ENCODE assay signal across 8 cellular contexts in the genomic region with DNA sequence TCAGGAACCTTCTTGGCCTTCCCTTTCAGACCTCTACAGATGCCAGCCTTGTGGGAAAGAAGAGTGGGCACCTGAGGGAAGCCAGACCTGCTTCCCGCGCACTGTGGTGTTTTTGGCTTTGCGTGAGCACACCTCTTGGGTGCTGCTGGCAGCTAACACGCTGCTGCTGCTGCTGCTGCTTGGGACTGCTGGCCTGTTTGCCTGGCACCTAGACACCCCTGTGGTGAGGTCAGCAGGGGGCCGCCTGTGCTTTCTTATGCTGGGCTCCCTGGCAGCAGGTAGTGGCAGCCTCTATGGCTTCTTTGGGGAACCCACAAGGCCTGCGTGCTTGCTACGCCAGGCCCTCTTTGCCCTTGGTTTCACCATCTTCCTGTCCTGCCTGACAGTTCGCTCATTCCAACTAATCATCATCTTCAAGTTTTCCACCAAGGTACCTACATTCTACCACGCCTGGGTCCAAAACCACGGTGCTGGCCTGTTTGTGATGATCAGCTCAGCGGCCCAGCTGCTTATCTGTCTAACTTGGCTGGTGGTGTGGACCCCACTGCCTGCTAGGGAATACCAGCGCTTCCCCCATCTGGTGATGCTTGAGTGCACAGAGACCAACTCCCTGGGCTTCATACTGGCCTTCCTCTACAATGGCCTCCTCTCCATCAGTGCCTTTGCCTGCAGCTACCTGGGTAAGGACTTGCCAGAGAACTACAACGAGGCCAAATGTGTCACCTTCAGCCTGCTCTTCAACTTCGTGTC. TPM values are rescaled to one million over a fixed set of nuclear protein-coding genes. Genes with fewer than 3 reads are reported as not detected.
A peak's percentile ranks its signal among the peaks of the same experiment; 100 is the strongest.
DNase-seq lines count a peak whose midpoint lies in the region; ATAC-seq and TF ChIP-seq lines count a peak whose summit lies in the region.

No MANE protein-coding gene starts in this region.

- peaks cover 31% of the 10 kb centered on the region for H3K4me1 Mint-ChIP-seq in activated naive CD8-positive, alpha-beta T cell treated with anti-CD3 and anti-CD28 coated beads, Interleukin-2, amount 50 U/mL, for 24 hours

- peak overlapping the region; percentile 89 for H3K4me3 Mint-ChIP-seq in activated naive CD8-positive, alpha-beta T cell treated with anti-CD3 and anti-CD28 coated beads, Interleukin-2, amount 50 U/mL, for 24 hours

- in situ Hi-C loops in HAP-1 (cut with MboI; ENCODE audit: low sequenced_read_pairs), result no loop called here

- H3K9me3 Mint-ChIP-seq in activated naive CD8-positive, alpha-beta T cell treated with anti-CD3 and anti-CD28 coated beads, Interleukin-2, amount 50 U/mL, for 24 hours, result no peaks in the 10 kb centered on the region

- peaks cover 26% of the 10 kb centered on the region for H3K79me2 ChIP-seq in SK-N-SH (ENCODE audit: insufficient read depth)

- H3K9me3 ChIP-seq in SK-N-SH, result no peaks in the 10 kb centered on the region
- no peaks in the 10 kb centered on the region for H3K9me3 ChIP-seq in left lung
- H3K9me3 ChIP-seq in stomach smooth muscle (ENCODE audit: control insufficient read depth in 2 of 2, low read length in 2 of 2), result no peaks in the 10 kb centered on the region
- H3K9me3 ChIP-seq in HAP-1, result no peaks in the 10 kb centered on the region

- no peaks in the 10 kb centered on the region for H3F3A ChIP-seq in SK-N-SH (replicated peaks; ENCODE audit: insufficient read depth)

- H3K36me3 Mint-ChIP-seq in activated naive CD8-positive, alpha-beta T cell treated with anti-CD3 and anti-CD28 coated beads, Interleukin-2, amount 50 U/mL, for 24 hours (ENCODE audit: low read depth), result peaks cover 6% of the 10 kb centered on the region

- TF ChIP-seq EP300 in SK-N-SH (IDR thresholded peaks at IDR 0.05; ENCODE audit: borderline replicate concordance in 1 of 2, low read depth in 1 of 2, low read length in 1 of 2), result no peak

- no peaks in the 10 kb centered on the region for H3K9me2 ChIP-seq in SK-N-SH

- H3K27me3 ChIP-seq in SK-N-SH (ENCODE audit: insufficient read depth) (no peaks in the 10 kb centered on the region), left lung (no peaks in the 10 kb centered on the region), stomach smooth muscle (ENCODE audit: control insufficient read depth in 1 of 2, insufficient read depth in 2 of 2, low read length in 2 of 2) (no peaks in the 10 kb centered on the region), HAP-1 (ENCODE audit: low read depth) (no peaks in the 10 kb centered on the region)

- DNase-seq in SK-N-SH, result peak; percentile 43
- DNase-seq in activated naive CD8-positive, alpha-beta T cell treated with anti-CD3 and anti-CD28 coated beads, Interleukin-2, amount 50 U/mL, for 24 hours, result no peak
- DNase-seq in left lung, result no peak
- no peak for DNase-seq in HAP-1 (ENCODE audit: low spot score in 2 of 2)
- no peak for DNase-seq in SW480 (ENCODE audit: low spot score)

- TF ChIP-seq CTCF in SK-N-SH (IDR thresholded peaks at IDR 0.05) (no peak), left lung (IDR thresholded peaks at IDR 0.05) (no peak)

- H3K4me1 ChIP-seq in SK-N-SH (ENCODE audit: control insufficient read depth in 1 of 2, insufficient read depth in 2 of 2, low read depth in 1 of 2, low read length in 1 of 2) (peaks cover 14 to 32% of the 10 kb centered on the region in 2 experiments; a peak in 2 of 4 replicates), left lung (peaks cover 11 to 35% of the 10 kb centered on the region in 2 donors), stomach smooth muscle (ENCODE audit: control insufficient read depth, insufficient read depth, low read length) (peaks cover 25% of the 10 kb centered on the region), HAP-1 (peaks cover 11% of the 10 kb centered on the region)

- H3K36me3 ChIP-seq in SK-N-SH (replicated peaks in 1 of 2; ENCODE audit: control insufficient read depth in 1 of 2, insufficient read depth in 2 of 2, low read length in 1 of 2), result peaks cover 0 to 2% of the 10 kb centered on the region in 2 experiments
- H3K36me3 ChIP-seq in left lung, result no peaks in the 10 kb centered on the region
- H3K36me3 ChIP-seq in stomach smooth muscle (ENCODE audit: control insufficient read depth in 2 of 2, insufficient read depth in 2 of 2, low read length in 2 of 2), result peaks cover 4 to 6% of the 10 kb centered on the region in 2 donors
- peaks cover 3% of the 10 kb centered on the region; the same call in 1 of the 2 replicates for H3K36me3 ChIP-seq in HAP-1 (replicated peaks)

- TF ChIP-seq RAD21 in SK-N-SH (IDR thresholded peaks at IDR 0.05; ENCODE audit: low read length), result no peak

- WGBS in SK-N-SH (ENCODE audit: low lambda C conversion rate), result 88% methylated on average over 13 of the region's 14 CpGs

- POLR2A ChIA-PET in SK-N-SH (lab: Yijun Ruan, JAX), result interaction anchor here (1.6 kb wide), 1 partner anchor 23 kb away, joined by 3 read pairs; a partner anchor contains a TSS

- peak overlapping the region; percentile 93 for H2AFZ ChIP-seq in SK-N-SH (ENCODE audit: low read depth)

- H4K20me1 ChIP-seq in SK-N-SH (ENCODE audit: insufficient read depth), result no peaks in the 10 kb centered on the region

- peak overlapping the region in 1 of 2 experiments; percentile 84; a peak in 2 of 4 replicates for H3K4me3 ChIP-seq in SK-N-SH (ENCODE audit: low read depth in 2 of 2, low read length in 1 of 2)
- peak overlapping the region in 1 of 2 donors; percentile 92 for H3K4me3 ChIP-seq in left lung
- H3K4me3 ChIP-seq in stomach smooth muscle (ENCODE audit: low read length in 2 of 2), result peak overlapping the region; percentile 84
- H3K4me3 ChIP-seq in HAP-1, result no peak overlapping the region

- H3K27me3 Mint-ChIP-seq in activated naive CD8-positive, alpha-beta T cell treated with anti-CD3 and anti-CD28 coated beads, Interleukin-2, amount 50 U/mL, for 24 hours, result no peaks in the 10 kb centered on the region

- H3K4me2 ChIP-seq in SK-N-SH, result peak overlapping the region; percentile 83

- H3K27ac ChIP-seq in SK-N-SH (ENCODE audit: low read depth in 2 of 2, low read length in 1 of 2) (peak overlapping the region; percentile 76 to 88; a peak in 3 of 4 replicates), left lung (peak overlapping the region; percentile 88 to 96), stomach smooth muscle (ENCODE audit: low read length) (peak overlapping the region; percentile 94)

- peak overlapping the region; percentile 94 for H3K27ac Mint-ChIP-seq in activated naive CD8-positive, alpha-beta T cell treated with anti-CD3 and anti-CD28 coated beads, Interleukin-2, amount 50 U/mL, for 24 hours

- ATAC-seq in SK-N-SH treated with all-trans-retinoic acid at 6 μM for 48 hours (no peak), left lung (no peak), HG02884 (IDR thresholded peaks at IDR 0.05; ENCODE audit: unreplicated experiment) (no peak)
- no peak for ATAC-seq in activated naive CD8-positive, alpha-beta T cell treated with anti-CD3 and anti-CD28 coated beads, Interleukin-2, amount 50 U/mL, for 24 hours

- H3K9ac ChIP-seq in SK-N-SH (no peak overlapping the region), stomach smooth muscle (ENCODE audit: low read length in 2 of 2) (peak overlapping the region; percentile 87 to 92)

- CTCF ChIA-PET in SK-N-SH (lab: Yijun Ruan, JAX), result interaction anchor here (1.0 to 8.5 kb wide), 3 partner anchors 24 to 32 kb away, joined by 3 to 68 read pairs (median 4); a partner anchor contains a TSS

- intact Hi-C loops in left lung (cut with DNase I), result no loop called here

TF ChIP-seq in SK-N-SH, 30 proteins besides CTCF, POLR2A, EP300 and RAD21 (continues in another document):
- no peak for TF ChIP-seq FOXJ3 (CRISPR knock-in tag; IDR thresholded peaks at IDR 0.05)
- no peak for TF ChIP-seq GATA2 (CRISPR knock-in tag; IDR thresholded peaks at IDR 0.05)
- no peak for TF ChIP-seq MEF2A (IDR thresholded peaks at IDR 0.05; ENCODE audit: borderline replicate concordance, low read depth)

TF ChIP-seq in SK-N-SH treated with all-trans-retinoic acid at 6 μM for 48 hours, 23 proteins besides CTCF, POLR2A, EP300 and RAD21 (continues in another document):
- TF ChIP-seq, protein P1, sequence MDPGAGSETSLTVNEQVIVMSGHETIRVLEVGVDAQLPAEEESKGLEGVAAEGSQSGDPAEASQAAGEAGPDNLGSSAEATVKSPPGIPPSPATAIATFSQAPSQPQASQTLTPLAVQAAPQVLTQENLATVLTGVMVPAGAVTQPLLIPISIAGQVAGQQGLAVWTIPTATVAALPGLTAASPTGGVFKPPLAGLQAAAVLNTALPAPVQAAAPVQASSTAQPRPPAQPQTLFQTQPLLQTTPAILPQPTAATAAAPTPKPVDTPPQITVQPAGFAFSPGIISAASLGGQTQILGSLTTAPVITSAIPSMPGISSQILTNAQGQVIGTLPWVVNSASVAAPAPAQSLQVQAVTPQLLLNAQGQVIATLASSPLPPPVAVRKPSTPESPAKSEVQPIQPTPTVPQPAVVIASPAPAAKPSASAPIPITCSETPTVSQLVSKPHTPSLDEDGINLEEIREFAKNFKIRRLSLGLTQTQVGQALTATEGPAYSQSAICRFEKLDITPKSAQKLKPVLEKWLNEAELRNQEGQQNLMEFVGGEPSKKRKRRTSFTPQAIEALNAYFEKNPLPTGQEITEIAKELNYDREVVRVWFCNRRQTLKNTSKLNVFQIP (CRISPR knock-in tag; IDR thresholded peaks at IDR 0.05; ENCODE audit: borderline replicate concordance, low read depth), result no peak
- TF ChIP-seq ZFP30 (CRISPR knock-in tag; IDR thresholded peaks at IDR 0.05) (no peak), CSDC2 (CRISPR knock-in tag; IDR thresholded peaks at IDR 0.05) (no peak), TCF4 (CRISPR knock-in tag; IDR thresholded peaks at IDR 0.05; ENCODE audit: borderline replicate concordance) (no peak), ISL1 (CRISPR knock-in tag; IDR thresholded peaks at IDR 0.05) (no peak), OSR1 (CRISPR knock-in tag; IDR thresholded peaks at IDR 0.05) (no peak), SNAI2 (CRISPR knock-in tag; IDR thresholded peaks at IDR 0.05) (no peak)

RNA-seq across cellular contexts. Expression of a gene that starts 1.0 kb away (rescaled TPM):
- polyA plus RNA-seq in SK-N-SH (2012; rRNA removed), result 28.8 and 31.2 TPM in 2 replicates
- polyA plus RNA-seq in SK-N-SH (2012; cell fraction: cytosol; rRNA removed), result 8.1 and 14.1 TPM in 2 replicates
- polyA plus RNA-seq in SK-N-SH (2012; cell fraction: nucleus; rRNA removed), result 123 and 203 TPM in 2 replicates
- total RNA-seq in left lung, result 10 to 100 TPM; 24.7 to 34.5 TPM

RNA-seq across cellular contexts. Expression of a gene that starts 23.7 kb away (rescaled TPM):
- not detected in 2 replicates for polyA plus RNA-seq in SK-N-SH (2012; rRNA removed)
- 0.03 TPM in 1 of 2 replicates, not detected in the other for polyA plus RNA-seq in SK-N-SH (2012; cell fraction: cytosol; rRNA removed)
- 0.05 TPM in 2 replicates for polyA plus RNA-seq in SK-N-SH (2012; cell fraction: nucleus; rRNA removed)
- not detected for total RNA-seq in left lung

RNA-seq across cellular contexts. Expression of a gene that starts 23.9 kb away (rescaled TPM):
- polyA plus RNA-seq in SK-N-SH (2012; rRNA removed), result 9.0 and 12.5 TPM in 2 replicates
- polyA plus RNA-seq in SK-N-SH (2012; cell fraction: cytosol; rRNA removed), result 4.5 and 7.5 TPM in 2 replicates
- polyA plus RNA-seq in SK-N-SH (2012; cell fraction: nucleus; rRNA removed), result 29.6 and 32.4 TPM in 2 replicates
- 10 to 100 TPM; 20.6 to 29.2 TPM for total RNA-seq in left lung

RNA-seq across cellular contexts. Expression of a gene that starts 24.5 kb away (rescaled TPM):
- 7.1 and 7.9 TPM in 2 replicates for polyA plus RNA-seq in SK-N-SH (2012; rRNA removed)
- polyA plus RNA-seq in SK-N-SH (2012; cell fraction: cytosol; rRNA removed), result 7.0 and 7.7 TPM in 2 replicates
- 12.4 and 18.8 TPM in 2 replicates for polyA plus RNA-seq in SK-N-SH (2012; cell fraction: nucleus; rRNA removed)
- total RNA-seq in left lung, result 10 to 100 TPM; 24.4 to 30.8 TPM

RNA-seq across cellular contexts. Expression of a gene that starts 34.7 kb away (rescaled TPM):
- polyA plus RNA-seq in SK-N-SH (2012; rRNA removed), result 6.5 and 8.5 TPM in 2 replicates
- 6.9 and 8.9 TPM in 2 replicates for polyA plus RNA-seq in SK-N-SH (2012; cell fraction: cytosol; rRNA removed)
- polyA plus RNA-seq in SK-N-SH (2012; cell fraction: nucleus; rRNA removed), result 16.4 and 22.0 TPM in 2 replicates
- 10 to 100 TPM; 11.1 to 12.2 TPM for total RNA-seq in left lung
